ENCODE assay signal across 25 cellular contexts in genomic region chr10:54983255-54983654, GRCh38.
"Had no signal": no experiment of that assay in that cellular context is flagged by ENCODE, and none has a peak within 500 bp of the region (broad histone marks: within the 10 kb centered on the region; RNA-seq: fewer than 3 reads in every experiment).

No MANE protein-coding gene starts in this region.

- H3K4me1 ChIP-seq: heart right ventricle, left ventricle myocardium inferior, right lobe of liver, testis, transverse colon had no signal

- H3K27me3 ChIP-seq: brain microvascular endothelial cell, heart right ventricle, right lobe of liver, testis, transverse colon had no signal

- H3K27ac ChIP-seq: brain microvascular endothelial cell, epithelial cell of prostate, heart right ventricle, left ventricle myocardium inferior, right lobe of liver, testis, transverse colon had no signal

- H3K36me3 ChIP-seq: brain microvascular endothelial cell, heart right ventricle, left ventricle myocardium inferior, right lobe of liver, transverse colon had no signal

- ATAC-seq: activated CD8-positive, alpha-beta T cell treated with anti-CD3 and anti-CD28 coated beads for 36 hours; heart right ventricle; mucosa of descending colon; natural killer cell treated with Interleukin-12 subunit alpha and Interleukin-12 subunit beta and Interleukin-15 and Interleukin-18, amount 100 ng/mL, for 72 hours; right lobe of liver; stimulated activated naive CD8-positive, alpha-beta T cell treated with anti-CD3 and anti-CD28 coated beads, Interleukin-15, Interleukin-2, amounts not matched to agents 100 U/mL and 50 U/mL, for 24 hours had no signal

- H3K4me3 ChIP-seq: heart right ventricle, left ventricle myocardium inferior, lung, mucosa of descending colon, right lobe of liver, testis, transverse colon had no signal

- H3K27me3 Mint-ChIP-seq: activated B cell treated with CpG ODN at 0.5 μM for 24 hours; activated CD8-positive, alpha-beta T cell treated with anti-CD3 and anti-CD28 coated beads for 36 hours; activated naive CD4-positive, alpha-beta T cell treated with anti-CD3 and anti-CD28 coated beads, Interleukin-2, amount 50 U/mL, for 24 hours; natural killer cell treated with Interleukin-12 subunit alpha and Interleukin-12 subunit beta and Interleukin-15 and Interleukin-18, amount 100 ng/mL, for 72 hours had no signal

- H3K4me1 Mint-ChIP-seq: activated B cell treated with CpG ODN at 0.5 μM for 24 hours; activated naive CD4-positive, alpha-beta T cell treated with anti-CD3 and anti-CD28 coated beads, Interleukin-2, amount 50 U/mL, for 24 hours; endodermal cell had no signal

- H3K9me3 Mint-ChIP-seq: activated B cell treated with CpG ODN at 0.5 μM for 24 hours; activated naive CD4-positive, alpha-beta T cell treated with anti-CD3 and anti-CD28 coated beads, Interleukin-2, amount 50 U/mL, for 24 hours had no signal

- H3K36me3 Mint-ChIP-seq: activated naive CD4-positive, alpha-beta T cell treated with anti-CD3 and anti-CD28 coated beads, Interleukin-2, amount 50 U/mL, for 24 hours; natural killer cell treated with Interleukin-12 subunit alpha and Interleukin-12 subunit beta and Interleukin-15 and Interleukin-18, amount 100 ng/mL, for 72 hours had no signal

- H3K4me3 Mint-ChIP-seq: activated B cell treated with CpG ODN at 0.5 μM for 24 hours; activated CD8-positive, alpha-beta T cell treated with anti-CD3 and anti-CD28 coated beads for 36 hours; activated naive CD4-positive, alpha-beta T cell treated with anti-CD3 and anti-CD28 coated beads, Interleukin-2, amount 50 U/mL, for 24 hours; endodermal cell; natural killer cell treated with Interleukin-12 subunit alpha and Interleukin-12 subunit beta and Interleukin-15 and Interleukin-18, amount 100 ng/mL, for 72 hours; T-helper 2 cell treated with Interferon-gamma antibody and Interleukin-4, amounts not matched to agents 5 μg/mL and 100 μg/mL, for 36 hours had no signal

- DNase-seq: activated B cell treated with CpG ODN at 0.5 μM for 24 hours; activated CD4-positive, alpha-beta T cell treated with anti-CD3 and anti-CD28 coated beads, Interleukin-2, amount 50 U/mL, for 1 hour; activated CD8-positive, alpha-beta T cell treated with anti-CD3 and anti-CD28 coated beads for 36 hours; activated T-cell treated with anti-CD3 and anti-CD28 coated beads, Interleukin-2, amount 50 U/mL, for 48 hours; brain microvascular endothelial cell; caudate nucleus; endodermal cell; heart right ventricle; kidney glomerular epithelial cell; left ventricle myocardium inferior; mucosa of descending colon; posterior cingulate gyrus; right lobe of liver; stimulated activated CD4-positive, alpha-beta T cell treated with anti-CD3 and anti-CD28 coated beads, Interleukin-12 subunit alpha, Interleukin-12 subunit beta, amount 100 ng/mL, for 4 hours; stimulated activated CD4-positive, alpha-beta T cell treated with anti-CD3 and anti-CD28 coated beads, Interleukin-4, amount 100 ng/mL, for 1 hour; stimulated activated naive CD8-positive, alpha-beta T cell treated with anti-CD3 and anti-CD28 coated beads, Interleukin-15, Interleukin-2, amounts not matched to agents 100 U/mL and 50 U/mL, for 24 hours; T-helper 1 cell; testis; transverse colon had no signal

- H3K9me3 ChIP-seq: heart right ventricle, left ventricle myocardium inferior, mucosa of descending colon, right lobe of liver, testis, transverse colon had no signal

- H3K27ac Mint-ChIP-seq: activated B cell treated with CpG ODN at 0.5 μM for 24 hours; activated CD8-positive, alpha-beta T cell treated with anti-CD3 and anti-CD28 coated beads for 36 hours; activated naive CD4-positive, alpha-beta T cell treated with anti-CD3 and anti-CD28 coated beads, Interleukin-2, amount 50 U/mL, for 24 hours; activated T-helper 2 cell treated with anti-CD3 and anti-CD28 coated beads, Interferon-gamma antibody, Interleukin-2, Interleukin-4, amounts not matched to agents 10 μg/mL and 5 μg/mL and 100 μg/mL, durations not matched to agents 14 hours and 24 hours and 36 hours; endodermal cell; natural killer cell treated with Interleukin-12 subunit alpha and Interleukin-12 subunit beta and Interleukin-15 and Interleukin-18, amount 100 ng/mL, for 72 hours; T-helper 2 cell treated with Interferon-gamma antibody and Interleukin-4, amounts not matched to agents 5 μg/mL and 100 μg/mL, for 36 hours had no signal
